21 cellular contexts compared by ENCODE assay signal in genomic region chr16:56360117-56361008, GRCh38.
DNase-seq lines count a peak whose midpoint lies in the region; ATAC-seq, FAIRE-seq and TF ChIP-seq lines count a peak whose summit lies in the region.
"Had no signal": no experiment of that assay in that cellular context is flagged by ENCODE, and none has a peak within 500 bp of the region (broad histone marks: within the 10 kb centered on the region; RNA-seq: fewer than 3 reads in every experiment).

No MANE protein-coding gene starts in this region.

- peaks cover 0 to 30% (median 15%) of the 10 kb centered on the region in 6 donors for H3K4me1 ChIP-seq in spleen
- H3K4me1 ChIP-seq: prostate gland had no signal

- WGBS in spleen, 5 donors, result 89 to 95% (median 93%) methylated on average over 13 to 15 of the region's 15 CpGs

- H3K4me1 Mint-ChIP-seq in activated CD8-positive, alpha-beta memory T cell treated with anti-CD3 and anti-CD28 coated beads, Interleukin-2, amount 10 ng/mL, durations not matched to agents 7 days and 5 days, result peaks cover 20% of the 10 kb centered on the region
- H3K4me1 Mint-ChIP-seq in activated B cell treated with CpG ODN at 0.5 μM for 24 hours (peaks cover 18% of the 10 kb centered on the region), immature natural killer cell (peaks cover 18 to 26% of the 10 kb centered on the region in 2 donors)

- peaks cover 0 to 56% (median 42%) of the 10 kb centered on the region in 6 donors for H3K36me3 ChIP-seq in spleen

- ATAC-seq in activated CD8-positive, alpha-beta memory T cell treated with anti-CD3 and anti-CD28 coated beads, Interleukin-2, amount 10 ng/mL, durations not matched to agents 7 days and 5 days, result no peak
- ATAC-seq in activated B cell treated with CpG ODN at 0.5 μM for 24 hours (ENCODE audit: low read depth), result no peak
- no peak for ATAC-seq in HG03457 (IDR thresholded peaks at IDR 0.05; ENCODE audit: unreplicated experiment)
- ATAC-seq: A549, Panc1 had no signal

- CTCF ChIA-PET in activated CD8-positive, alpha-beta memory T cell treated with anti-CD3 and anti-CD28 coated beads, Interleukin-2, amount 10 ng/mL, durations not matched to agents 7 days and 5 days (lab: Charles Lee), result interaction anchor here (0.8 to 1.6 kb wide), 2 partner anchors 10 to 340 kb away, joined by 3 read pairs; no protein-coding TSS in a partner anchor
- CTCF ChIA-PET in activated B cell treated with CpG ODN at 0.5 μM for 24 hours (lab: Charles Lee), result no interaction called here

- no peak overlapping the region for H3K4me3 Mint-ChIP-seq in activated CD8-positive, alpha-beta memory T cell treated with anti-CD3 and anti-CD28 coated beads, Interleukin-2, amount 10 ng/mL, durations not matched to agents 7 days and 5 days
- H3K4me3 Mint-ChIP-seq in activated B cell treated with CpG ODN at 0.5 μM for 24 hours, result no peak overlapping the region
- no peak overlapping the region for H3K4me3 Mint-ChIP-seq in immature natural killer cell

- no peak overlapping the region for H3K27ac Mint-ChIP-seq in activated CD8-positive, alpha-beta memory T cell treated with anti-CD3 and anti-CD28 coated beads, Interleukin-2, amount 10 ng/mL, durations not matched to agents 7 days and 5 days
- H3K27ac Mint-ChIP-seq in activated B cell treated with CpG ODN at 0.5 μM for 24 hours (peak overlapping the region; percentile 67), immature natural killer cell (peak overlapping the region in 4 of 6 donors; percentile 24 to 55 (median 48))

- no peaks in the 10 kb centered on the region for H3K9me3 ChIP-seq in spleen
- H3K9me3 ChIP-seq: A549, esophagus muscularis mucosa, prostate gland, suprapubic skin had no signal

- H3K9me3 Mint-ChIP-seq in activated CD8-positive, alpha-beta memory T cell treated with anti-CD3 and anti-CD28 coated beads, Interleukin-2, amount 10 ng/mL, durations not matched to agents 7 days and 5 days (ENCODE audit: low read depth), result no peaks in the 10 kb centered on the region
- no peaks in the 10 kb centered on the region for H3K9me3 Mint-ChIP-seq in activated B cell treated with CpG ODN at 0.5 μM for 24 hours
- no peaks in the 10 kb centered on the region for H3K9me3 Mint-ChIP-seq in immature natural killer cell

- intact Hi-C loops in activated B cell treated with CpG ODN at 0.5 μM for 24 hours (cut with micrococcal nuclease), result no loop called here
- intact Hi-C loops in spleen (cut with DNase I; ENCODE audit: low total_unique reads), result no loop called here

- no peaks in the 10 kb centered on the region for H3K27me3 ChIP-seq in spleen (replicated peaks in 1 of 7)
- H3K27me3 ChIP-seq: esophagus muscularis mucosa, suprapubic skin had no signal

- POLR2A ChIA-PET in activated B cell treated with CpG ODN at 0.5 μM for 24 hours (lab: Charles Lee), result interaction anchor here (0.6 kb wide), 1 partner anchor 163 kb away, joined by 3 read pairs; no protein-coding TSS in a partner anchor

- no peak for FAIRE-seq in HTR-8/SVneo (lab: Jason Lieb, UNC)
- FAIRE-seq: A549, astrocyte had no signal

- no peaks in the 10 kb centered on the region for H3K27me3 Mint-ChIP-seq in activated CD8-positive, alpha-beta memory T cell treated with anti-CD3 and anti-CD28 coated beads, Interleukin-2, amount 10 ng/mL, durations not matched to agents 7 days and 5 days
- no peaks in the 10 kb centered on the region for H3K27me3 Mint-ChIP-seq in activated B cell treated with CpG ODN at 0.5 μM for 24 hours
- peaks cover 2 to 5% (median 4%) of the 10 kb centered on the region in 3 donors for H3K27me3 Mint-ChIP-seq in immature natural killer cell (ENCODE audit: low read depth in 3 of 3)

- H3K4me3 ChIP-seq in spleen, result no peak overlapping the region
- H3K4me3 ChIP-seq: A549, esophagus muscularis mucosa, prostate gland, suprapubic skin had no signal

- TF ChIP-seq CTCF in activated B cell treated with CpG ODN at 0.5 μM for 24 hours (IDR thresholded peaks at IDR 0.05) (no peak), spleen (IDR thresholded peaks at IDR 0.05 in 8 of 11, conservative IDR thresholded peaks at IDR 0.05 in 3 of 11) (no peak)

- TF ChIP-seq POLR2A in spleen (IDR thresholded peaks at IDR 0.05), result no peak

- peak; percentile 34 for DNase-seq in activated CD8-positive, alpha-beta memory T cell treated with anti-CD3 and anti-CD28 coated beads, Interleukin-2, amount 10 ng/mL, durations not matched to agents 7 days and 5 days
- DNase-seq in activated CD8-positive, alpha-beta memory T cell treated with anti-CD3 and anti-CD28 coated beads, Interleukin-2, amount 50 U/mL, for 4 hours, result no peak
- DNase-seq in activated B cell treated with CpG ODN at 0.5 μM for 24 hours (peak; percentile 7), immature natural killer cell (no peak), spleen (peak; percentile 71), SHP77 (lab: John Stamatoyannopoulos, UW) (no peak), HTR-8/SVneo (ENCODE audit: insufficient read length, low spot score) (no peak)
- DNase-seq: activated CD4-positive, CD25-positive, alpha-beta regulatory T cell; activated T-cell treated with anti-CD3 and anti-CD28 coated beads for 4 hours; cortex of kidney; kidney glomerular epithelial cell; NCI-H187 treated with DMSO at 0.1 percent for 48 hours; NCI-H524 treated with DMSO at 0.1 percent for 48 hours; stimulated activated CD4-positive, alpha-beta T cell treated with anti-CD3 and anti-CD28 coated beads, Interleukin-15, amount 100 ng/mL, for 24 hours had no signal

- H3K27ac ChIP-seq in spleen, result peak overlapping the region in 1 of 8 donors; percentile 13
- H3K27ac ChIP-seq: A549, esophagus muscularis mucosa, prostate gland, suprapubic skin had no signal

- H3K36me3 Mint-ChIP-seq in activated CD8-positive, alpha-beta memory T cell treated with anti-CD3 and anti-CD28 coated beads, Interleukin-2, amount 10 ng/mL, durations not matched to agents 7 days and 5 days, result peaks cover 8% of the 10 kb centered on the region
- H3K36me3 Mint-ChIP-seq in activated B cell treated with CpG ODN at 0.5 μM for 24 hours (ENCODE audit: low read depth) (peaks cover 53% of the 10 kb centered on the region), immature natural killer cell (peaks cover 7 to 21% (median 8%) of the 10 kb centered on the region in 3 donors)

Comparison
In these comparisons a context has a peak if more than half of its experiments do, and no peak if none do; other contexts are left out.
1. DNase-seq: peak in activated CD8-positive, alpha-beta memory T cell treated with anti-CD3 and anti-CD28 coated beads, Interleukin-2, amount 10 ng/mL, durations not matched to agents 7 days and 5 days (single experiment), activated B cell treated with CpG ODN at 0.5 μM for 24 hours (single experiment) and spleen (single experiment); none in activated CD8-positive, alpha-beta memory T cell treated with anti-CD3 and anti-CD28 coated beads, Interleukin-2, amount 50 U/mL, for 4 hours (single experiment), immature natural killer cell (0 of 3), SHP77 (0 of 2) and HTR-8/SVneo (single experiment).